ENCODE assay signal across 21 cellular contexts in genomic region chr6:97195117-97195516, GRCh38.
DNase-seq lines count a peak whose midpoint lies in the region; ATAC-seq, FAIRE-seq and TF ChIP-seq lines count a peak whose summit lies in the region.
"Had no signal": no experiment of that assay in that cellular context is flagged by ENCODE, and none has a peak within 500 bp of the region (broad histone marks: within the 10 kb centered on the region; RNA-seq: fewer than 3 reads in every experiment).

No MANE protein-coding gene starts in this region.

- TF ChIP-seq EP300 in sigmoid colon (IDR thresholded peaks at IDR 0.05) = no peak

- intact Hi-C loops in sigmoid colon (cut with DNase I) = no loop called here

- H3K36me3 ChIP-seq in sigmoid colon (no peaks in the 10 kb centered on the region), endodermal cell (ENCODE audit: control insufficient read depth, insufficient read depth, low read length) (peaks cover 9% of the 10 kb centered on the region)
- H3K36me3 ChIP-seq: heart left ventricle had no signal

- TF ChIP-seq POLR2A in GM12892 (IDR thresholded peaks at IDR 0.05; ENCODE audit: low read depth, low read length) = no peak
- TF ChIP-seq POLR2A in sigmoid colon (IDR thresholded peaks at IDR 0.05) = no peak

- no peak overlapping the region for H3K27ac Mint-ChIP-seq in endodermal cell
- H3K27ac Mint-ChIP-seq: activated CD4-positive, alpha-beta T cell treated with anti-CD3 and anti-CD28 coated beads, Interleukin-2, amount 10 ng/mL, durations not matched to agents 7 days and 5 days; activated naive CD8-positive, alpha-beta T cell; type B pancreatic cell had no signal

- 22 to 69% methylated on average over 1 of the region's 1 CpG for WGBS in sigmoid colon, 2 donors
- WGBS in endodermal cell (ENCODE audit: insufficient coverage in 1 of 2, insufficient read length in 1 of 2), 2 experiments = 89 to 100% methylated on average over 1 of the region's 1 CpG

- H3K27me3 Mint-ChIP-seq in endodermal cell (ENCODE audit: insufficient read depth) = peaks cover 18% of the 10 kb centered on the region
- H3K27me3 Mint-ChIP-seq: activated CD4-positive, alpha-beta T cell treated with anti-CD3 and anti-CD28 coated beads, Interleukin-2, amount 10 ng/mL, durations not matched to agents 7 days and 5 days; activated naive CD8-positive, alpha-beta T cell; type B pancreatic cell had no signal

- TF ChIP-seq CTCF in AG10803 (conservative IDR thresholded peaks at IDR 0.05; ENCODE audit: low read length) (no peak), sigmoid colon (IDR thresholded peaks at IDR 0.05) (no peak), endodermal cell (conservative IDR thresholded peaks at IDR 0.05) (no peak)

- H3K9me3 ChIP-seq in sigmoid colon (no peaks in the 10 kb centered on the region), endodermal cell (ENCODE audit: control insufficient read depth, low read length) (no peaks in the 10 kb centered on the region)
- H3K9me3 ChIP-seq: heart left ventricle had no signal

- DNase-seq in AG10803 (ENCODE audit: low read depth) (peak; percentile 56), GM12892 (ENCODE audit: insufficient read length) (no peak), NCI-H69 (lab: John Stamatoyannopoulos, UW) (peak; percentile 68), fibroblast of peridontal ligament (ENCODE audit: extremely low read depth) (peak; percentile 7), sigmoid colon (no peak), endodermal cell (no peak)
- DNase-seq: activated CD4-positive, alpha-beta T cell treated with anti-CD3 and anti-CD28 coated beads, Interleukin-2, amount 10 ng/mL, durations not matched to agents 7 days and 5 days; central memory CD4-positive, alpha-beta T cell; GOT3; heart left ventricle; mesendoderm; NCI-H1436; Right ventricle myocardium superior; stimulated activated CD4-positive, alpha-beta T cell treated with anti-CD3 and anti-CD28 coated beads, Interleukin-4, amount 100 ng/mL, for 4 hours had no signal

- no peak overlapping the region for H3K4me3 ChIP-seq in AG10803 (ENCODE audit: low read length)
- no peak overlapping the region for H3K4me3 ChIP-seq in sigmoid colon
- H3K4me3 ChIP-seq in endodermal cell (ENCODE audit: low read length) = no peak overlapping the region
- H3K4me3 ChIP-seq: heart left ventricle had no signal

- no peaks in the 10 kb centered on the region for H3K27me3 ChIP-seq in sigmoid colon
- H3K27me3 ChIP-seq in endodermal cell (ENCODE audit: control insufficient read depth, insufficient read depth, low read length, poor library complexity, severe bottlenecking) = peaks cover 5% of the 10 kb centered on the region
- H3K27me3 ChIP-seq: heart left ventricle had no signal

- H3K9ac ChIP-seq in endodermal cell (ENCODE audit: extremely low read depth, low read length, poor library complexity, severe bottlenecking) = no peak overlapping the region

- FAIRE-seq in GM12892 (lab: Jason Lieb, UNC) = peak; percentile 50
- FAIRE-seq: endometrium, keratinocyte had no signal

- peaks cover 4% of the 10 kb centered on the region for H3K4me1 Mint-ChIP-seq in endodermal cell
- H3K4me1 Mint-ChIP-seq: activated CD4-positive, alpha-beta T cell treated with anti-CD3 and anti-CD28 coated beads, Interleukin-2, amount 10 ng/mL, durations not matched to agents 7 days and 5 days had no signal

- H3K27ac ChIP-seq in sigmoid colon (no peak overlapping the region), endodermal cell (ENCODE audit: low read depth, low read length) (no peak overlapping the region)
- H3K27ac ChIP-seq: heart left ventricle had no signal

- H3K4me1 ChIP-seq in sigmoid colon (peaks cover 0 to 9% (median 4%) of the 10 kb centered on the region in 4 donors), endodermal cell (ENCODE audit: control insufficient read depth, insufficient read depth, low read length) (peaks cover 3% of the 10 kb centered on the region)

- no peaks in the 10 kb centered on the region for H3K9me3 Mint-ChIP-seq in endodermal cell
- H3K9me3 Mint-ChIP-seq: activated CD4-positive, alpha-beta T cell treated with anti-CD3 and anti-CD28 coated beads, Interleukin-2, amount 10 ng/mL, durations not matched to agents 7 days and 5 days; type B pancreatic cell had no signal

- no peak overlapping the region for H3K4me3 Mint-ChIP-seq in endodermal cell
- H3K4me3 Mint-ChIP-seq: activated CD4-positive, alpha-beta T cell treated with anti-CD3 and anti-CD28 coated beads, Interleukin-2, amount 10 ng/mL, durations not matched to agents 7 days and 5 days; activated naive CD8-positive, alpha-beta T cell; type B pancreatic cell had no signal

- ATAC-seq in GM18858 (IDR thresholded peaks at IDR 0.05; ENCODE audit: unreplicated experiment) (no peak), HG03175 (IDR thresholded peaks at IDR 0.05; ENCODE audit: unreplicated experiment) (no peak)
- ATAC-seq: heart left ventricle, sciatic nerve had no signal

- H3K36me3 Mint-ChIP-seq in endodermal cell (ENCODE audit: low read depth) = peaks cover 10% of the 10 kb centered on the region

Comparison
In these comparisons a context has a peak if more than half of its experiments do, and no peak if none do; other contexts are left out.
1. DNase-seq: peak in AG10803 (single experiment), NCI-H69 (single experiment) and fibroblast of peridontal ligament (single experiment); none in GM12892 (single experiment), sigmoid colon (single experiment) and endodermal cell (single experiment).